ENCODE assay signal across 19 cellular contexts in genomic region chr17:70050931-70051330, GRCh38. TPM values are rescaled to one million over a fixed set of nuclear protein-coding genes. Genes with fewer than 3 reads are reported as not detected.
DNase-seq lines count a peak whose midpoint lies in the region; ATAC-seq and TF ChIP-seq lines count a peak whose summit lies in the region.
"Had no signal": no experiment of that assay in that cellular context is flagged by ENCODE, and none has a peak within 500 bp of the region (broad histone marks: within the 10 kb centered on the region; RNA-seq: fewer than 3 reads in every experiment).

No MANE protein-coding gene starts in this region.

- no peaks in the 10 kb centered on the region for H3K9me3 Mint-ChIP-seq in Caco-2 (ENCODE audit: unreplicated experiment)
- H3K9me3 Mint-ChIP-seq: GM23338 had no signal

- H3K4me3 ChIP-seq in Caco-2 (ENCODE audit: low read depth, low read length): no peak overlapping the region
- no peak overlapping the region for H3K4me3 ChIP-seq in fibroblast of villous mesenchyme (ENCODE audit: low read depth, low read length)
- no peak overlapping the region for H3K4me3 ChIP-seq in vagina
- H3K4me3 ChIP-seq: BLaER1, GM12878, GM23338 had no signal

- peak overlapping the region; percentile 40 for H3K27ac Mint-ChIP-seq in Caco-2 (ENCODE audit: unreplicated experiment)
- H3K27ac Mint-ChIP-seq: CD4-positive, CD25-positive, alpha-beta regulatory T cell; GM23338 had no signal

- peaks cover 57% of the 10 kb centered on the region for H3K4me1 Mint-ChIP-seq in Caco-2 (ENCODE audit: low read depth, unreplicated experiment)
- H3K4me1 Mint-ChIP-seq: CD4-positive, CD25-positive, alpha-beta regulatory T cell had no signal

- no peak for TF ChIP-seq POLR2A in vagina (IDR thresholded peaks at IDR 0.05)

- H3K4me3 Mint-ChIP-seq in Caco-2 (ENCODE audit: unreplicated experiment): peak overlapping the region; percentile 32
- H3K4me3 Mint-ChIP-seq: CD4-positive, CD25-positive, alpha-beta regulatory T cell; GM23338 had no signal

- H3K36me3 Mint-ChIP-seq in Caco-2 (ENCODE audit: insufficient read depth, unreplicated experiment): no peaks in the 10 kb centered on the region
- H3K36me3 Mint-ChIP-seq: CD4-positive, CD25-positive, alpha-beta regulatory T cell had no signal

- H3K27me3 Mint-ChIP-seq in Caco-2 (ENCODE audit: insufficient read depth, unreplicated experiment): no peaks in the 10 kb centered on the region
- H3K27me3 Mint-ChIP-seq: CD4-positive, CD25-positive, alpha-beta regulatory T cell had no signal

- no peaks in the 10 kb centered on the region for H3K9me3 ChIP-seq in Caco-2
- no peaks in the 10 kb centered on the region for H3K9me3 ChIP-seq in vagina
- H3K9me3 ChIP-seq: BLaER1 had no signal

- CTCF ChIA-PET in Caco-2 (lab: Charles Lee): no interaction called here

- intact Hi-C loops in Caco-2 (cut with micrococcal nuclease; ENCODE audit: unreplicated experiment): no loop called here
- intact Hi-C loops in sciatic nerve (cut with DNase I): no loop called here
- intact Hi-C loops in vagina (cut with DNase I): no loop called here

- H3K27ac ChIP-seq in vagina: no peak overlapping the region
- H3K27ac ChIP-seq: BLaER1 had no signal

- ATAC-seq in sciatic nerve (peak; percentile 69), HG03159 (IDR thresholded peaks at IDR 0.05; ENCODE audit: unreplicated experiment) (no peak)
- ATAC-seq: GM12878, GM23338 had no signal

- POLR2A ChIA-PET in Caco-2 (lab: Charles Lee): no interaction called here

- no TSS peak for BruUV-seq in Caco-2 (replicated peaks; lab: Mats Ljungman, UMichigan)

- H3K4me1 ChIP-seq in Caco-2: peaks cover 82% of the 10 kb centered on the region
- H3K4me1 ChIP-seq in vagina: no peaks in the 10 kb centered on the region
- H3K4me1 ChIP-seq: BLaER1 had no signal

- no peaks in the 10 kb centered on the region for H3K36me3 ChIP-seq in Caco-2 (ENCODE audit: control insufficient read depth, insufficient read depth, low read length)
- no peaks in the 10 kb centered on the region for H3K36me3 ChIP-seq in vagina
- H3K36me3 ChIP-seq: BLaER1 had no signal

- H3K27me3 ChIP-seq in Caco-2 (replicated peaks; ENCODE audit: control insufficient read depth, insufficient read depth, low read length): no peaks in the 10 kb centered on the region
- H3K27me3 ChIP-seq in vagina: no peaks in the 10 kb centered on the region
- H3K27me3 ChIP-seq: BLaER1 had no signal

- peak; percentile 13 to 43 for DNase-seq in Caco-2
- peak; percentile 51 for DNase-seq in astrocyte of the hippocampus (ENCODE audit: low read depth, low spot score)
- DNase-seq in fibroblast of villous mesenchyme (ENCODE audit: low read depth): peak; percentile 10
- DNase-seq in sciatic nerve (ENCODE audit: low spot score): no peak
- DNase-seq in vagina (ENCODE audit: extremely low spot score in 2 of 2): no peak
- DNase-seq in activated naive CD4-positive, alpha-beta T cell treated with Interleukin-2 at 50 U/mL for 16 hours: no peak
- DNase-seq: 8988T; AML-193; Calu3; CD4-positive, CD25-positive, alpha-beta regulatory T cell; DMS 273 treated with DMSO at 0.1 percent for 48 hours; H7; IMR-90 had no signal

- TF ChIP-seq CTCF in Caco-2 (IDR thresholded peaks at IDR 0.05; ENCODE audit: insufficient read depth in 1 of 2, low read depth in 1 of 2, low read length in 1 of 2, severe bottlenecking in 1 of 2, unreplicated experiment in 1 of 2) (no peak), fibroblast of villous mesenchyme (IDR thresholded peaks at IDR 0.05; ENCODE audit: insufficient read depth, low read depth, low read length) (no peak), vagina (IDR thresholded peaks at IDR 0.05) (no peak)

RNA-seq across cellular contexts. Expression of gene KCNJ16, which starts 24.1 kb away (rescaled TPM):
- 8.0 and 9.3 TPM in 2 replicates for total RNA-seq in Caco-2 (2022)
- not detected in 2 replicates for total RNA-seq in fibroblast of villous mesenchyme
- 10.3 TPM for total RNA-seq in sciatic nerve
- total RNA-seq in vagina: not detected
- total RNA-seq: Calu3; CD4-positive, CD25-positive, alpha-beta regulatory T cell; Daoy; GM12878; GM23338; HT-29; IMR-90 had no signal

Comparison
In these comparisons a context has a peak if more than half of its experiments do, and no peak if none do; other contexts are left out.
1. DNase-seq: peak in Caco-2 (2 of 2), astrocyte of the hippocampus (single experiment) and fibroblast of villous mesenchyme (single experiment); none in sciatic nerve (single experiment), vagina (0 of 2) and activated naive CD4-positive, alpha-beta T cell treated with Interleukin-2 at 50 U/mL for 16 hours (single experiment).